In the genomic region with DNA sequence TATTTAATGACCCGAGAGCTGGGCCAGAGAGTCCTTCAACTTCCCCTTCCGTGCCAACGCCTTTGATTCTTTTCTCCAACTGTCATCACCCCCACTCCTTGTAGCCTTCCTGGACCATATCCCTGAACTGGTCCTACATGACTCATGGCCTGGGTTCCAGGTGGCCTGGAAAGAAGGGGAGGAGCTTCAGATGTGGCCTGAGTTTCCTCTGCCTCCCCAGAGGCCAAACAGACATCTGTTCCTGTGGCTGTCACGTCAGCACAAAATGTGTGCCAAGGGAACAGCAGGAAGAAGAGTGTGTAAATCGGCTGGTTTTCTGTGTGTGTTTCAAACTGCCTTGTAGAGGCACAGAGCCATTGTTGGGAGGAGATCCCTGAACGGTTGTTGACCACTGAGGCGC, we compare ENCODE assay signal across 1 cellular context.
TF ChIP-seq lines count a peak whose summit lies in the region.

No MANE protein-coding gene starts in this region.

TF ChIP-seq in WTC11, 78 proteins besides CTCF, POLR2A, EP300 and RAD21 (continued from another document):
- TF ChIP-seq, protein P1, sequence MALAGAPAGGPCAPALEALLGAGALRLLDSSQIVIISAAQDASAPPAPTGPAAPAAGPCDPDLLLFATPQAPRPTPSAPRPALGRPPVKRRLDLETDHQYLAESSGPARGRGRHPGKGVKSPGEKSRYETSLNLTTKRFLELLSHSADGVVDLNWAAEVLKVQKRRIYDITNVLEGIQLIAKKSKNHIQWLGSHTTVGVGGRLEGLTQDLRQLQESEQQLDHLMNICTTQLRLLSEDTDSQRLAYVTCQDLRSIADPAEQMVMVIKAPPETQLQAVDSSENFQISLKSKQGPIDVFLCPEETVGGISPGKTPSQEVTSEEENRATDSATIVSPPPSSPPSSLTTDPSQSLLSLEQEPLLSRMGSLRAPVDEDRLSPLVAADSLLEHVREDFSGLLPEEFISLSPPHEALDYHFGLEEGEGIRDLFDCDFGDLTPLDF (CRISPR knock-in tag; IDR thresholded peaks at IDR 0.05) = no peak
- TF ChIP-seq, protein P2, sequence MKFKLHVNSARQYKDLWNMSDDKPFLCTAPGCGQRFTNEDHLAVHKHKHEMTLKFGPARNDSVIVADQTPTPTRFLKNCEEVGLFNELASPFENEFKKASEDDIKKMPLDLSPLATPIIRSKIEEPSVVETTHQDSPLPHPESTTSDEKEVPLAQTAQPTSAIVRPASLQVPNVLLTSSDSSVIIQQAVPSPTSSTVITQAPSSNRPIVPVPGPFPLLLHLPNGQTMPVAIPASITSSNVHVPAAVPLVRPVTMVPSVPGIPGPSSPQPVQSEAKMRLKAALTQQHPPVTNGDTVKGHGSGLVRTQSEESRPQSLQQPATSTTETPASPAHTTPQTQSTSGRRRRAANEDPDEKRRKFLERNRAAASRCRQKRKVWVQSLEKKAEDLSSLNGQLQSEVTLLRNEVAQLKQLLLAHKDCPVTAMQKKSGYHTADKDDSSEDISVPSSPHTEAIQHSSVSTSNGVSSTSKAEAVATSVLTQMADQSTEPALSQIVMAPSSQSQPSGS (CRISPR knock-in tag; IDR thresholded peaks at IDR 0.05; ENCODE audit: borderline replicate concordance, low read depth) = no peak
- no peak for TF ChIP-seq ZNF121 (CRISPR knock-in tag; IDR thresholded peaks at IDR 0.05)
- no peak for TF ChIP-seq NR3C1 (CRISPR knock-in tag; conservative IDR thresholded peaks at IDR 0.05; ENCODE audit: low read depth)
- TF ChIP-seq IRF2 (CRISPR knock-in tag; IDR thresholded peaks at IDR 0.05; ENCODE audit: borderline replicate concordance, low read depth) = no peak
- no peak for TF ChIP-seq ZNF138 (CRISPR knock-in tag; conservative IDR thresholded peaks at IDR 0.05)
- TF ChIP-seq RELA (CRISPR knock-in tag; IDR thresholded peaks at IDR 0.05; ENCODE audit: borderline replicate concordance) = no peak
- TF ChIP-seq ZNF423 (CRISPR knock-in tag; IDR thresholded peaks at IDR 0.05) = no peak
- TF ChIP-seq, protein P3, sequence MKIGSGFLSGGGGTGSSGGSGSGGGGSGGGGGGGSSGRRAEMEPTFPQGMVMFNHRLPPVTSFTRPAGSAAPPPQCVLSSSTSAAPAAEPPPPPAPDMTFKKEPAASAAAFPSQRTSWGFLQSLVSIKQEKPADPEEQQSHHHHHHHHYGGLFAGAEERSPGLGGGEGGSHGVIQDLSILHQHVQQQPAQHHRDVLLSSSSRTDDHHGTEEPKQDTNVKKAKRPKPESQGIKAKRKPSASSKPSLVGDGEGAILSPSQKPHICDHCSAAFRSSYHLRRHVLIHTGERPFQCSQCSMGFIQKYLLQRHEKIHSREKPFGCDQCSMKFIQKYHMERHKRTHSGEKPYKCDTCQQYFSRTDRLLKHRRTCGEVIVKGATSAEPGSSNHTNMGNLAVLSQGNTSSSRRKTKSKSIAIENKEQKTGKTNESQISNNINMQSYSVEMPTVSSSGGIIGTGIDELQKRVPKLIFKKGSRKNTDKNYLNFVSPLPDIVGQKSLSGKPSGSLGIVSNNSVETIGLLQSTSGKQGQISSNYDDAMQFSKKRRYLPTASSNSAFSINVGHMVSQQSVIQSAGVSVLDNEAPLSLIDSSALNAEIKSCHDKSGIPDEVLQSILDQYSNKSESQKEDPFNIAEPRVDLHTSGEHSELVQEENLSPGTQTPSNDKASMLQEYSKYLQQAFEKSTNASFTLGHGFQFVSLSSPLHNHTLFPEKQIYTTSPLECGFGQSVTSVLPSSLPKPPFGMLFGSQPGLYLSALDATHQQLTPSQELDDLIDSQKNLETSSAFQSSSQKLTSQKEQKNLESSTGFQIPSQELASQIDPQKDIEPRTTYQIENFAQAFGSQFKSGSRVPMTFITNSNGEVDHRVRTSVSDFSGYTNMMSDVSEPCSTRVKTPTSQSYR (CRISPR knock-in tag; IDR thresholded peaks at IDR 0.05) = no peak
